Comparison of ENCODE assay signal across 9 cellular contexts in the genomic region with DNA sequence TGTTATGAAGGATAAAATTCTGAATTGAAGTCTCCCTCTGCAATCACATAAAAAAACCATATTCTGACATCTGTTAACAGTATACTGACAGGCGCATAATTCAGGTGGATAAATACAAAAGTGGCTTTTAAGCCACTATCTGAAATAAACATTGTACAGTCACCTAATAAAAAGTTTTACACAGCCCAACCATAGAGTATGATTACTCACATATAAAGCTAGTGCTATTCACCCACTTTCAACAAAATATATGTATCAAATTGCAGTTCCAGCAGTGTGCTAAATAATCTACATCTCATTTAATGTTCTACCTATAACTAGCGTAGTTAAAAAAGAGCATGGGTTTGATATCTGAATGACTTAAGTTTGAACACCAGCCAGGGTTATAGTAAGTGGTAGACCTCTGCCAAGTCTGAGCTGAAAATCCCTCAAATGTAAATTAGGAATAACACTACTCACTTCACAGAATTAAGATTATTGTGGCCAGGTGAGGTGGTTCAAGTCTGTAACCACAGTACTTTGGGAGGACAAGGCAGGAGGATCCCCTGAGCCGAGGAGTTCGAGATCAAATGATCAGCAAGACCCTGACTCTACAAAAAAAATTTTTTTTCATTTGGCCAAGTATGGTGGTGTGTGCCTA. TPM values are rescaled to one million over a fixed set of nuclear protein-coding genes. Genes with fewer than 3 reads are reported as not detected.
A peak's percentile ranks its signal among the peaks of the same experiment; 100 is the strongest.
DNase-seq lines count a peak whose midpoint lies in the region; ATAC-seq and TF ChIP-seq lines count a peak whose summit lies in the region.
"Had no signal": no experiment of that assay in that cellular context is flagged by ENCODE, and none has a peak within 500 bp of the region (broad histone marks: within the 10 kb centered on the region; RNA-seq: fewer than 3 reads in every experiment).

No MANE protein-coding gene starts in this region.

- TF ChIP-seq CTCF in esophagus squamous epithelium (IDR thresholded peaks at IDR 0.05) (no peak), retinal pigment epithelial cell (conservative IDR thresholded peaks at IDR 0.05; ENCODE audit: low read depth, low read length) (no peak), WERI-Rb-1 (IDR thresholded peaks at IDR 0.05; ENCODE audit: low read depth, low read length) (no peak), body of pancreas (IDR thresholded peaks at IDR 0.05) (no peak)

- no peak for TF ChIP-seq POLR2A in esophagus squamous epithelium (IDR thresholded peaks at IDR 0.05)
- no peak for TF ChIP-seq POLR2A in body of pancreas (IDR thresholded peaks at IDR 0.05)

- no peaks in the 10 kb centered on the region for H3K9me3 ChIP-seq in esophagus squamous epithelium
- H3K9me3 ChIP-seq in WERI-Rb-1 (ENCODE audit: severe bottlenecking) = no peaks in the 10 kb centered on the region
- H3K9me3 ChIP-seq in body of pancreas = no peaks in the 10 kb centered on the region

- DNase-seq in ELR (ENCODE audit: low read depth) = peak; percentile 36
- peak; percentile 31 for DNase-seq in RKO (ENCODE audit: low spot score)
- DNase-seq in esophagus squamous epithelium (lab: John Stamatoyannopoulos, UW) = no peak
- DNase-seq in retinal pigment epithelial cell (ENCODE audit: low read depth) = no peak
- no peak for DNase-seq in WERI-Rb-1
- DNase-seq in body of pancreas = no peak
- DNase-seq in left colon = no peak
- DNase-seq: NCI-H748 treated with DMSO at 0.1 percent for 48 hours had no signal

- ATAC-seq in body of pancreas (no peak), left colon (no peak), HG03469 (IDR thresholded peaks at IDR 0.05; ENCODE audit: unreplicated experiment) (no peak)

- H3K4me3 ChIP-seq in esophagus squamous epithelium = peak overlapping the region in 3 of 4 donors; percentile 65 to 96 (median 65)
- H3K4me3 ChIP-seq in retinal pigment epithelial cell (ENCODE audit: low read length) = peak overlapping the region; percentile 89
- no peak overlapping the region for H3K4me3 ChIP-seq in WERI-Rb-1 (ENCODE audit: low read depth, low read length)
- H3K4me3 ChIP-seq in body of pancreas = peak overlapping the region in 1 of 2 donors; percentile 49

- intact Hi-C loops in esophagus squamous epithelium (cut with DNase I) = no loop called here
- intact Hi-C loops in body of pancreas (cut with DNase I) = no loop called here
- intact Hi-C loops in left colon (cut with DNase I, micrococcal nuclease) = no loop called here

- H3K36me3 ChIP-seq in esophagus squamous epithelium (peaks cover 0 to 6% (median 0%) of the 10 kb centered on the region in 3 donors), WERI-Rb-1 (no peaks in the 10 kb centered on the region), body of pancreas (replicated peaks in 1 of 2; ENCODE audit: insufficient read depth in 1 of 2, low read depth in 2 of 2) (no peaks in the 10 kb centered on the region)

- H3K27ac ChIP-seq in esophagus squamous epithelium = no peak overlapping the region
- H3K27ac ChIP-seq in WERI-Rb-1 = no peak overlapping the region
- peak overlapping the region in 2 of 4 donors; percentile 10 to 28 for H3K27ac ChIP-seq in body of pancreas

- 67 to 77% methylated on average over 4 of the region's 4 CpGs for WGBS in esophagus squamous epithelium, 2 donors
- WGBS in body of pancreas, 2 donors = 25 to 37% methylated on average over 4 of the region's 4 CpGs

- H3K4me1 ChIP-seq in esophagus squamous epithelium (peaks cover 21 to 80% (median 48%) of the 10 kb centered on the region in 3 donors), body of pancreas (peaks cover 58% of the 10 kb centered on the region)

- H3K27me3 ChIP-seq in esophagus squamous epithelium (no peaks in the 10 kb centered on the region), WERI-Rb-1 (ENCODE audit: insufficient read depth, low read depth, severe bottlenecking) (peaks cover 8% of the 10 kb centered on the region), body of pancreas (no peaks in the 10 kb centered on the region)

RNA-seq across cellular contexts. Expression of gene EGLN1, which starts 3.9 kb away (rescaled TPM):
- 10 to 100 TPM; 21.8 to 36.0 (median 28.7) TPM for total RNA-seq in esophagus squamous epithelium
- 10 to 100 TPM; 37.6 to 42.2 TPM for total RNA-seq in body of pancreas
- 10 to 100 TPM; 40.6 to 63.1 TPM for total RNA-seq in left colon

Comparison
In these comparisons a context has a peak if more than half of its experiments do, and no peak if none do; other contexts are left out.
1. DNase-seq: peak in ELR (single experiment) and RKO (single experiment); none in esophagus squamous epithelium (single experiment), retinal pigment epithelial cell (single experiment), WERI-Rb-1 (single experiment), body of pancreas (0 of 4) and left colon (0 of 2).